In genomic region chr12:75977952-75978671, GRCh38 we compare ENCODE assay signal across 8 cellular contexts. TPM values are rescaled to one million over a fixed set of nuclear protein-coding genes. Genes with fewer than 3 reads are reported as not detected.
DNase-seq lines count a peak whose midpoint lies in the region; ATAC-seq and TF ChIP-seq lines count a peak whose summit lies in the region.

No MANE protein-coding gene starts in this region.

- H3K36me3 Mint-ChIP-seq in activated CD4-positive, alpha-beta T cell treated with anti-CD3 and anti-CD28 coated beads, Interleukin-2, amount 10 ng/mL, durations not matched to agents 24 days and 14 days (ENCODE audit: low read depth): no peaks in the 10 kb centered on the region
- H3K36me3 Mint-ChIP-seq in dendritic cell treated with granulocyte-macrophage colony-stimulating factor and Interleukin-4, amounts not matched to agents 40 ng/mL and 50 ng/mL, for 4 days (ENCODE audit: low read depth): no peaks in the 10 kb centered on the region
- H3K36me3 Mint-ChIP-seq in glutamatergic neuron (ENCODE audit: unreplicated experiment): no peaks in the 10 kb centered on the region

- intact Hi-C loops in activated CD4-positive, alpha-beta T cell treated with anti-CD3 and anti-CD28 coated beads, Interleukin-2, amount 10 ng/mL, durations not matched to agents 24 days and 14 days (cut with micrococcal nuclease): loop anchor here (1.0 to 5.0 kb wide), 13 partner anchors 9 to 497 kb away; partner anchors contain the start of genes GLIPR1, NAP1L1 and PHLDA1
- intact Hi-C loops in dendritic cell treated with granulocyte-macrophage colony-stimulating factor and Interleukin-4, amounts not matched to agents 40 ng/mL and 50 ng/mL, for 4 days (cut with micrococcal nuclease): loop anchor here (2.0 to 10.0 kb wide), 3 partner anchors 43 to 197 kb away; partner anchors contain the start of gene PHLDA1

- peak overlapping the region; percentile 7 to 40 for H3K4ac ChIP-seq in mesenchymal stem cell (ENCODE audit: low read depth in 1 of 2, low read length in 2 of 2)

- peaks cover 6% of the 10 kb centered on the region for H3K4me1 ChIP-seq in mesenchymal stem cell (ENCODE audit: control insufficient read depth, insufficient read depth, low read depth, low read length)

- no peak overlapping the region for H2BK15ac ChIP-seq in mesenchymal stem cell (ENCODE audit: low read depth, poor library complexity, severe bottlenecking)

- H3K27me3 Mint-ChIP-seq in activated CD4-positive, alpha-beta T cell treated with anti-CD3 and anti-CD28 coated beads, Interleukin-2, amount 10 ng/mL, durations not matched to agents 24 days and 14 days: no peaks in the 10 kb centered on the region
- no peaks in the 10 kb centered on the region for H3K27me3 Mint-ChIP-seq in dendritic cell treated with granulocyte-macrophage colony-stimulating factor and Interleukin-4, amounts not matched to agents 40 ng/mL and 50 ng/mL, for 4 days
- H3K27me3 Mint-ChIP-seq in glutamatergic neuron (ENCODE audit: unreplicated experiment): peaks cover 1% of the 10 kb centered on the region

- no peak overlapping the region for H3K4me3 ChIP-seq in mesenchymal stem cell (ENCODE audit: insufficient read depth in 1 of 2, low read depth in 1 of 2, low read length in 2 of 2)

- peak overlapping the region; percentile 48 for H2BK5ac ChIP-seq in mesenchymal stem cell (ENCODE audit: low read depth, low read length, poor library complexity, severe bottlenecking)

- peaks cover 54% of the 10 kb centered on the region for H3K4me1 Mint-ChIP-seq in activated CD4-positive, alpha-beta T cell treated with anti-CD3 and anti-CD28 coated beads, Interleukin-2, amount 10 ng/mL, durations not matched to agents 24 days and 14 days
- peaks cover 71% of the 10 kb centered on the region for H3K4me1 Mint-ChIP-seq in dendritic cell treated with granulocyte-macrophage colony-stimulating factor and Interleukin-4, amounts not matched to agents 40 ng/mL and 50 ng/mL, for 4 days (ENCODE audit: low read depth)
- H3K4me1 Mint-ChIP-seq in glutamatergic neuron (ENCODE audit: low read depth, unreplicated experiment): peaks cover 2% of the 10 kb centered on the region

- H2BK120ac ChIP-seq in mesenchymal stem cell (ENCODE audit: low read depth, low read length): no peak overlapping the region

- no peak overlapping the region for H2AK5ac ChIP-seq in mesenchymal stem cell (ENCODE audit: low read length, severe bottlenecking)

- peak overlapping the region; percentile 33 for H4K8ac ChIP-seq in mesenchymal stem cell (ENCODE audit: low read length)

- H3K27me3 ChIP-seq in mesenchymal stem cell (ENCODE audit: control insufficient read depth in 1 of 2, insufficient read depth in 1 of 2, low read length in 2 of 2): no peaks in the 10 kb centered on the region

- no peak overlapping the region for H3K23ac ChIP-seq in mesenchymal stem cell (ENCODE audit: low read length in 2 of 2)

- H3K4me2 ChIP-seq in mesenchymal stem cell (ENCODE audit: low read length, poor library complexity, severe bottlenecking): no peak overlapping the region

- H3K79me1 ChIP-seq in mesenchymal stem cell (replicated peaks; ENCODE audit: low read length, poor library complexity, severe bottlenecking): no peaks in the 10 kb centered on the region

- peak; percentile 97 for ATAC-seq in HG02571 (IDR thresholded peaks at IDR 0.05; ENCODE audit: unreplicated experiment)

- peaks cover 10% of the 10 kb centered on the region for H3K9me3 Mint-ChIP-seq in activated CD4-positive, alpha-beta T cell treated with anti-CD3 and anti-CD28 coated beads, Interleukin-2, amount 10 ng/mL, durations not matched to agents 24 days and 14 days
- no peaks in the 10 kb centered on the region for H3K9me3 Mint-ChIP-seq in dendritic cell treated with granulocyte-macrophage colony-stimulating factor and Interleukin-4, amounts not matched to agents 40 ng/mL and 50 ng/mL, for 4 days
- no peaks in the 10 kb centered on the region for H3K9me3 Mint-ChIP-seq in glutamatergic neuron (ENCODE audit: unreplicated experiment)

- peak overlapping the region; percentile 69 for H3K4me3 Mint-ChIP-seq in activated CD4-positive, alpha-beta T cell treated with anti-CD3 and anti-CD28 coated beads, Interleukin-2, amount 10 ng/mL, durations not matched to agents 24 days and 14 days
- H3K4me3 Mint-ChIP-seq in dendritic cell treated with granulocyte-macrophage colony-stimulating factor and Interleukin-4, amounts not matched to agents 40 ng/mL and 50 ng/mL, for 4 days: peak overlapping the region; percentile 15
- no peak overlapping the region for H3K4me3 Mint-ChIP-seq in glutamatergic neuron (ENCODE audit: unreplicated experiment)

- peak overlapping the region in 1 of 2 experiments; percentile 45 for H2BK12ac ChIP-seq in mesenchymal stem cell (ENCODE audit: low read length in 2 of 2)

- 0% methylated on average over 4 of the region's 5 CpGs for WGBS in mesenchymal stem cell

- peak overlapping the region; percentile 9 to 38 for H3K18ac ChIP-seq in mesenchymal stem cell (ENCODE audit: low read depth in 1 of 2, low read length in 2 of 2)

- TF ChIP-seq CTCF in GM10266 (IDR thresholded peaks at IDR 0.05; ENCODE audit: control insufficient read depth, insufficient read depth, low read depth, missing control alignments) (no peak), glutamatergic neuron (IDR thresholded peaks at IDR 0.05; ENCODE audit: partially characterized antibody, unreplicated experiment) (no peak)

- H3K9me3 ChIP-seq in mesenchymal stem cell (ENCODE audit: control insufficient read depth, low read length): no peaks in the 10 kb centered on the region

- H3K27ac Mint-ChIP-seq in activated CD4-positive, alpha-beta T cell treated with anti-CD3 and anti-CD28 coated beads, Interleukin-2, amount 10 ng/mL, durations not matched to agents 24 days and 14 days: peak overlapping the region; percentile 100
- peak overlapping the region; percentile 75 for H3K27ac Mint-ChIP-seq in dendritic cell treated with granulocyte-macrophage colony-stimulating factor and Interleukin-4, amounts not matched to agents 40 ng/mL and 50 ng/mL, for 4 days
- no peak overlapping the region for H3K27ac Mint-ChIP-seq in glutamatergic neuron (ENCODE audit: unreplicated experiment)

- H3K14ac ChIP-seq in mesenchymal stem cell (ENCODE audit: low read length in 2 of 2): no peak overlapping the region

- peak overlapping the region; percentile 94 for H3K27ac ChIP-seq in mesenchymal stem cell (ENCODE audit: low read length, poor library complexity, severe bottlenecking)

- no peaks in the 10 kb centered on the region for H3K36me3 ChIP-seq in mesenchymal stem cell (ENCODE audit: control insufficient read depth in 1 of 2, insufficient read depth in 2 of 2, low read depth in 1 of 2, low read length in 2 of 2)

- H4K91ac ChIP-seq in mesenchymal stem cell (ENCODE audit: low read length): no peak overlapping the region

- H2AFZ ChIP-seq in mesenchymal stem cell (ENCODE audit: low read depth, low read length): no peak overlapping the region

- DNase-seq in GM10266 (ENCODE audit: extremely low spot score) (peak; percentile 74), NAMALWA (ENCODE audit: low spot score) (peak; percentile 16), mesenchymal stem cell (peak; percentile 100), glutamatergic neuron (no peak)
- peak; percentile 94 for DNase-seq in activated CD4-positive, alpha-beta T cell treated with anti-CD3 and anti-CD28 coated beads, Interleukin-2, amount 10 ng/mL, durations not matched to agents 24 days and 14 days
- peak; percentile 45 for DNase-seq in stimulated activated CD8-positive, alpha-beta memory T cell treated with anti-CD3 and anti-CD28 coated beads, Interleukin-15, amount 100 ng/mL, for 1 hour (ENCODE audit: low read depth)

- H3K9ac ChIP-seq in mesenchymal stem cell (ENCODE audit: low read length): peak overlapping the region; percentile 78

RNA-seq across cellular contexts. Expression of gene PHLDA1, which starts 53.5 kb away (rescaled TPM):
- 59.6 and 60.7 TPM in 2 replicates for total RNA-seq in activated CD4-positive, alpha-beta T cell treated with anti-CD3 and anti-CD28 coated beads, Interleukin-2, amount 10 ng/mL, durations not matched to agents 24 days and 14 days
- 90.2 TPM for polyA plus RNA-seq in mesenchymal stem cell (2013, experiment 1 of 2)
- 90.9 TPM for polyA plus RNA-seq in mesenchymal stem cell (2013, experiment 2 of 2)
- total RNA-seq in glutamatergic neuron (ENCODE audit: unreplicated experiment): 169 TPM
